Comparison of ENCODE assay signal across 22 cellular contexts in the genomic region with DNA sequence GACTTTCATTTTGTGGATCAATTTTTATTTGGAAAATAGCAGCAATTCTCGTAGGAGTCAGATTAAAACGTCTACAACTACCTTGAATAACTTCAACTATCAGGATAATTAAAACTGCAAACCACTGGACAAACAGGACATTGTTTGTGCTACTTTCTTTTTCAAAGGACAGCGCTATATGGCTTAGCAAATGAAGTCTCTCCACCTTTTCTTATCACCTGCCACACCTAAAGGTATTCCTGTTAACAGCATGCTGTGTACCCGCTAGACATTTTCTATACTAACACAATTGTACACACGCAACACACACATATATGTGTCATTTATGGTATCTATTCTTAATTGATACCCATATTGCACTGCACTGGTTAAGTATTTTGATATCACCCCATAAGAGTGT.
"Had no signal": no experiment of that assay in that cellular context is flagged by ENCODE, and none has a peak within 500 bp of the region (broad histone marks: within the 10 kb centered on the region; RNA-seq: fewer than 3 reads in every experiment).

No MANE protein-coding gene starts in this region.

- H3K9me3 ChIP-seq: colonic mucosa, esophagus muscularis mucosa, gastroesophageal sphincter, lower lobe of right lung had no signal

- H2AFZ ChIP-seq: hepatocyte had no signal

- H3K4me3 ChIP-seq: colonic mucosa, esophagus muscularis mucosa, gastroesophageal sphincter, heart left ventricle, hepatocyte, left lung, lower lobe of right lung had no signal

- ATAC-seq: effector memory CD8-positive, alpha-beta T cell; foreskin keratinocyte; gastroesophageal sphincter; heart left ventricle; left lung; left ventricle myocardium superior; lower lobe of right lung; naive thymus-derived CD4-positive, alpha-beta T cell had no signal

- H3K4me1 ChIP-seq: colonic mucosa, esophagus muscularis mucosa, foreskin keratinocyte, gastroesophageal sphincter, heart left ventricle, left lung, lower lobe of right lung had no signal

- FAIRE-seq: endometrium, frontal cortex, kidney had no signal

- H3K27ac ChIP-seq: colonic mucosa, esophagus muscularis mucosa, foreskin keratinocyte, gastroesophageal sphincter, heart left ventricle, hepatocyte, left lung, lower lobe of right lung had no signal

- H3K36me3 ChIP-seq: colonic mucosa, esophagus muscularis mucosa, left lung, lower lobe of right lung had no signal

- H3K4me2 ChIP-seq: hepatocyte had no signal

- H3K27me3 ChIP-seq: colonic mucosa, esophagus muscularis mucosa, foreskin keratinocyte, gastroesophageal sphincter, heart left ventricle, hepatocyte, left lung had no signal

- DNase-seq: colonic mucosa; cortex of kidney; effector CD8-positive, alpha-beta T cell; effector memory CD8-positive, alpha-beta T cell; endodermal cell; foreskin keratinocyte; heart left ventricle; hypothalamus; immature natural killer cell; islet precursor cell; kidney; kidney glomerular epithelial cell; left lung; left ventricle myocardium superior; lower lobe of right lung; mesenchymal stem cell; naive thymus-derived CD4-positive, alpha-beta T cell had no signal

- H3K79me2 ChIP-seq: hepatocyte had no signal
